ENCODE assay signal across 8 cellular contexts in genomic region chr3:110314512-110315114, GRCh38.
DNase-seq lines count a peak whose midpoint lies in the region.

No MANE protein-coding gene starts in this region.

- peak; percentile 38 for DNase-seq in DMS153 treated with DMSO at 0.1 percent for 48 hours (lab: John Stamatoyannopoulos, UW; ENCODE audit: unreplicated experiment)
- DNase-seq in DMS153 (lab: John Stamatoyannopoulos, UW), result no peak
- peak; percentile 55 for DNase-seq in HCEC 1CT
- peak; percentile 78 for DNase-seq in LoVo (ENCODE audit: low spot score)
- peak; percentile 50 for DNase-seq in SKM-1 (lab: John Stamatoyannopoulos, UW; ENCODE audit: unreplicated experiment)
- DNase-seq in activated naive CD8-positive, alpha-beta T cell treated with anti-CD3 and anti-CD28 coated beads, Interleukin-2, amount 50 U/mL, for 16 hours (ENCODE audit: low read depth, low spot score), result peak; percentile 16
- DNase-seq in hepatic stellate cell (ENCODE audit: low spot score), result peak; percentile 4
- peak; percentile 28 for DNase-seq in smooth muscle cell of the brain vasculature (ENCODE audit: low read depth, low spot score)
